ENCODE assay signal across 1 cellular context in the genomic region with DNA sequence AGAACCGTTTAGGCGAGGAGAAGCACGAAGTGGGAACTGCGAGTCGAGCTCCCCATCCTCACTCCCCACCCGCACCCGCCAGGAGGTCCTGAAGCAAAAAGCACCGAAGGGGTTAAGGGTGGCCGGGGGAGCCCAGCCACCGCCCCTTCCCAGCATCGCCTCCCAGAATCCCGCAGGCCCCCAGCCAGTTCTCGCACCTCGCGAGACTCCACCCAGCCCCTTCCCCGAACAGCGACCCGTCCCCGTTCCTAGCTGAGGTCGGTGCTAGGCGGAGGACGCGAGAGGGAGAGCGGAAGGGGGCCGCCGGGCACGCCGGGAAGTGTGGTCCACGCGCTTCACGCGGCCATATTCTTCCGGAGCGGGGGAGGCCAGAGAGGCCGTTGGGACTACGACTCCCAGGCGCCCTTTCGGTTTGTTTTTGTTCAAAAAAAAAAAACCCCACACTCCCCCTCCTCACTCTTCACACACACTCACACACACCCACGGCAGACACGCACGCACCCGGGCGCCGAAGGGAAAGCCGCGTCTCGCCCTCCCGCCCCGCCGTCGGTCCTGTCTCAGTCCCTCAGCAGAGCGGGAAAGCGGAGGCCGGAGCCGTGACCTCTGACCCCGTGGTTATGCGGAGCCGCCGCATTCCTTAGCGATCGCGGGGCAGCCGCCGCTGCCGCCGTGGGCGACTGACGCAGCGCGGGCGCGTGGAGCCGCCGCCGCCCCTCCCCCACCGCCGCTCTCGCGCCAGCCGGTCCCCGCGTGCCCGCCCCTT.
TF ChIP-seq lines count a peak whose summit lies in the region.

TSS of gene ASXL1 (plus strand) at position 463 of the 763 bp plus-strand sequence. CDS start 445 bp downstream, outside the sequence.

TF ChIP-seq in K562, 482 proteins besides CTCF, POLR2A, EP300 and RAD21 (continued from another document and continues in another):
- no peak for TF ChIP-seq TSHZ1 (CRISPR knock-in tag; IDR thresholded peaks at IDR 0.05)
- no peak for TF ChIP-seq PHB2 (IDR thresholded peaks at IDR 0.05; ENCODE audit: low read depth)
- TF ChIP-seq BRCA1 (IDR thresholded peaks at IDR 0.05): no peak
- no peak for TF ChIP-seq BRCA1 (CRISPR knock-in tag; IDR thresholded peaks at IDR 0.05)
- TF ChIP-seq DDX20 (tag; IDR thresholded peaks at IDR 0.05; ENCODE audit: low read depth): no peak
- no peak for TF ChIP-seq TAF15 (IDR thresholded peaks at IDR 0.05; ENCODE audit: low read depth, low read length)
- no peak for TF ChIP-seq NELFE (IDR thresholded peaks at IDR 0.05; ENCODE audit: insufficient read depth, insufficient read length)
- TF ChIP-seq FUS (optimal IDR thresholded peaks at IDR 0.05; ENCODE audit: low read depth, low read length): no peak
- TF ChIP-seq, protein P1, sequence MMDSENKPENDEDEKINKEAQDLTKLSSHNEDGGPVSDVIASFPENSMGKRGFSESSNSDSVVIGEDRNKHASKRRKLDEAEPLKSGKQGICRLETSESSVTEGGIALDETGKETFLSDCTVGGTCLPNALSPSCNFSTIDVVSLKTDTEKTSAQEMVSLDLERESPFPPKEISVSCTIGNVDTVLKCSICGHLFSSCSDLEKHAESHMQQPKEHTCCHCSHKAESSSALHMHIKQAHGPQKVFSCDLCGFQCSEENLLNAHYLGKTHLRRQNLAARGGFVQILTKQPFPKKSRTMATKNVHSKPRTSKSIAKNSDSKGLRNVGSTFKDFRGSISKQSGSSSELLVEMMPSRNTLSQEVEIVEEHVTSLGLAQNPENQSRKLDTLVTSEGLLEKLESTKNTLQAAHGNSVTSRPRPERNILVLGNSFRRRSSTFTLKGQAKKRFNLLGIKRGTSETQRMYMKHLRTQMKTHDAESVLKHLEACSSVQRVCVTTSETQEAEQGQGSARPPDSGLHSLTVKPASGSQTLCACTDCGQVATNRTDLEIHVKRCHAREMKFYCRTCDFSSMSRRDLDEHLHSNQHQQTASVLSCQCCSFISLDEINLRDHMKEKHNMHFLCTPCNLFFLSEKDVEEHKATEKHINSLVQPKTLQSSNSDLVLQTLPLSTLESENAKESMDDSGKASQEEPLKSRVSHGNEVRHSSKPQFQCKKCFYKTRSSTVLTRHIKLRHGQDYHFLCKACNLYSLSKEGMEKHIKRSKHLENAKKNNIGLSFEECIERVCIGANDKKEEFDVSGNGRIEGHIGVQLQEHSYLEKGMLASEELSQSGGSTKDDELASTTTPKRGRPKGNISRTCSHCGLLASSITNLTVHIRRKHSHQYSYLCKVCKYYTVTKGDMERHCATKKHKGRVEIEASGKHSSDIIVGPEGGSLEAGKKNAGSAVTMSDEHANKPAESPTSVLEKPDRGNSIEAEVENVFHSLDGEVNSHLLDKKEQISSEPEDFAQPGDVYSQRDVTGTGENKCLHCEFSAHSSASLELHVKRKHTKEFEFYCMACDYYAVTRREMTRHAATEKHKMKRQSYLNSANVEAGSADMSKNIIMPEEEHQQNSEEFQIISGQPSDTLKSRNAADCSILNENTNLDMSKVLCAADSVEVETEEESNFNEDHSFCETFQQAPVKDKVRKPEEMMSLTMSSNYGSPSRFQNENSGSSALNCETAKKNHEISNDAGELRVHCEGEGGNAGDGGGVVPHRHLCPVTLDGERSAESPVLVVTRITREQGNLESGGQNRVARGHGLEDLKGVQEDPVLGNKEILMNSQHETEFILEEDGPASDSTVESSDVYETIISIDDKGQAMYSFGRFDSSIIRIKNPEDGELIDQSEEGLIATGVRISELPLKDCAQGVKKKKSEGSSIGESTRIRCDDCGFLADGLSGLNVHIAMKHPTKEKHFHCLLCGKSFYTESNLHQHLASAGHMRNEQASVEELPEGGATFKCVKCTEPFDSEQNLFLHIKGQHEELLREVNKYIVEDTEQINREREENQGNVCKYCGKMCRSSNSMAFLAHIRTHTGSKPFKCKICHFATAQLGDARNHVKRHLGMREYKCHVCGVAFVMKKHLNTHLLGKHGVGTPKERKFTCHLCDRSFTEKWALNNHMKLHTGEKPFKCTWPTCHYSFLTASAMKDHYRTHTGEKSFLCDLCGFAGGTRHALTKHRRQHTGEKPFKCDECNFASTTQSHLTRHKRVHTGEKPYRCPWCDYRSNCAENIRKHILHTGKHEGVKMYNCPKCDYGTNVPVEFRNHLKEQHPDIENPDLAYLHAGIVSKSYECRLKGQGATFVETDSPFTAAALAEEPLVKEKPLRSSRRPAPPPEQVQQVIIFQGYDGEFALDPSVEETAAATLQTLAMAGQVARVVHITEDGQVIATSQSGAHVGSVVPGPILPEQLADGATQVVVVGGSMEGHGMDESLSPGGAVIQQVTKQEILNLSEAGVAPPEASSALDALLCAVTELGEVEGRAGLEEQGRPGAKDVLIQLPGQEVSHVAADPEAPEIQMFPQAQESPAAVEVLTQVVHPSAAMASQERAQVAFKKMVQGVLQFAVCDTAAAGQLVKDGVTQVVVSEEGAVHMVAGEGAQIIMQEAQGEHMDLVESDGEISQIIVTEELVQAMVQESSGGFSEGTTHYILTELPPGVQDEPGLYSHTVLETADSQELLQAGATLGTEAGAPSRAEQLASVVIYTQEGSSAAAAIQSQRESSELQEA (IDR thresholded peaks at IDR 0.05; ENCODE audit: low read depth): peak; percentile 78
- no peak for TF ChIP-seq IRF2 (CRISPR knock-in tag; IDR thresholded peaks at IDR 0.05)
- TF ChIP-seq PHTF2 (CRISPR knock-in tag; IDR thresholded peaks at IDR 0.05): no peak
- no peak for TF ChIP-seq NUFIP1 (IDR thresholded peaks at IDR 0.05; ENCODE audit: partially characterized antibody)
- peak; percentile 28; the same call in 1 of the 2 replicates for TF ChIP-seq KLF1 (tag; IDR thresholded peaks at IDR 0.05)
- no peak for TF ChIP-seq SNRNP70 (optimal IDR thresholded peaks at IDR 0.05; ENCODE audit: low read depth, low read length)
- TF ChIP-seq ETS1 (conservative IDR thresholded peaks at IDR 0.05; ENCODE audit: control insufficient read depth, low read depth, low read length): peak; percentile 95
- peak; percentile 30 for TF ChIP-seq CCNT2 (IDR thresholded peaks at IDR 0.05; ENCODE audit: borderline replicate concordance, extremely low read depth, insufficient read length, low read depth, low read length)
- TF ChIP-seq, protein P2, sequence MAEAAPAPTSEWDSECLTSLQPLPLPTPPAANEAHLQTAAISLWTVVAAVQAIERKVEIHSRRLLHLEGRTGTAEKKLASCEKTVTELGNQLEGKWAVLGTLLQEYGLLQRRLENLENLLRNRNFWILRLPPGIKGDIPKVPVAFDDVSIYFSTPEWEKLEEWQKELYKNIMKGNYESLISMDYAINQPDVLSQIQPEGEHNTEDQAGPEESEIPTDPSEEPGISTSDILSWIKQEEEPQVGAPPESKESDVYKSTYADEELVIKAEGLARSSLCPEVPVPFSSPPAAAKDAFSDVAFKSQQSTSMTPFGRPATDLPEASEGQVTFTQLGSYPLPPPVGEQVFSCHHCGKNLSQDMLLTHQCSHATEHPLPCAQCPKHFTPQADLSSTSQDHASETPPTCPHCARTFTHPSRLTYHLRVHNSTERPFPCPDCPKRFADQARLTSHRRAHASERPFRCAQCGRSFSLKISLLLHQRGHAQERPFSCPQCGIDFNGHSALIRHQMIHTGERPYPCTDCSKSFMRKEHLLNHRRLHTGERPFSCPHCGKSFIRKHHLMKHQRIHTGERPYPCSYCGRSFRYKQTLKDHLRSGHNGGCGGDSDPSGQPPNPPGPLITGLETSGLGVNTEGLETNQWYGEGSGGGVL (CRISPR knock-in tag; IDR thresholded peaks at IDR 0.05): no peak
- TF ChIP-seq NFIX (CRISPR knock-in tag; IDR thresholded peaks at IDR 0.05; ENCODE audit: low read depth): no peak
- TF ChIP-seq HBP1 (CRISPR knock-in tag; IDR thresholded peaks at IDR 0.05): no peak
- TF ChIP-seq, protein P3, sequence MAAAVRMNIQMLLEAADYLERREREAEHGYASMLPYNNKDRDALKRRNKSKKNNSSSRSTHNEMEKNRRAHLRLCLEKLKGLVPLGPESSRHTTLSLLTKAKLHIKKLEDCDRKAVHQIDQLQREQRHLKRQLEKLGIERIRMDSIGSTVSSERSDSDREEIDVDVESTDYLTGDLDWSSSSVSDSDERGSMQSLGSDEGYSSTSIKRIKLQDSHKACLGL (CRISPR knock-in tag; IDR thresholded peaks at IDR 0.05; ENCODE audit: borderline replicate concordance, poor library complexity, severe bottlenecking): no peak
- no peak for TF ChIP-seq HIVEP1 (CRISPR knock-in tag; IDR thresholded peaks at IDR 0.05)
- TF ChIP-seq MTA2 (IDR thresholded peaks at IDR 0.05; ENCODE audit: low read depth): peak; percentile 79; the same call in 1 of the 2 replicates
- TF ChIP-seq, protein P4, sequence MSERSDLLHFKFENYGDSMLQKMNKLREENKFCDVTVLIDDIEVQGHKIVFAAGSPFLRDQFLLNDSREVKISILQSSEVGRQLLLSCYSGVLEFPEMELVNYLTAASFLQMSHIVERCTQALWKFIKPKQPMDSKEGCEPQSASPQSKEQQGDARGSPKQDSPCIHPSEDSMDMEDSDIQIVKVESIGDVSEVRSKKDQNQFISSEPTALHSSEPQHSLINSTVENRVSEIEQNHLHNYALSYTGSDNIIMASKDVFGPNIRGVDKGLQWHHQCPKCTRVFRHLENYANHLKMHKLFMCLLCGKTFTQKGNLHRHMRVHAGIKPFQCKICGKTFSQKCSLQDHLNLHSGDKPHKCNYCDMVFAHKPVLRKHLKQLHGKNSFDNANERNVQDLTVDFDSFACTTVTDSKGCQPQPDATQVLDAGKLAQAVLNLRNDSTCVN (CRISPR knock-in tag; IDR thresholded peaks at IDR 0.05): 0 out of 2 replicates have a peak, but pooled peaks have one; percentile 49
- no peak for TF ChIP-seq ZNF239 (CRISPR knock-in tag; IDR thresholded peaks at IDR 0.05)
- TF ChIP-seq PURB (CRISPR knock-in tag; IDR thresholded peaks at IDR 0.05; ENCODE audit: low read depth): no peak
- peak; percentile 54; the same call in 1 of the 2 replicates for TF ChIP-seq FOSL1 (tag; conservative IDR thresholded peaks at IDR 0.05)
- peak; percentile 77 for TF ChIP-seq MYC (IDR thresholded peaks at IDR 0.05; ENCODE audit: low read depth, low read length)
- TF ChIP-seq MYC (CRISPR knock-in tag; IDR thresholded peaks at IDR 0.05; ENCODE audit: borderline replicate concordance, low read depth): no peak
- TF ChIP-seq, protein P5, sequence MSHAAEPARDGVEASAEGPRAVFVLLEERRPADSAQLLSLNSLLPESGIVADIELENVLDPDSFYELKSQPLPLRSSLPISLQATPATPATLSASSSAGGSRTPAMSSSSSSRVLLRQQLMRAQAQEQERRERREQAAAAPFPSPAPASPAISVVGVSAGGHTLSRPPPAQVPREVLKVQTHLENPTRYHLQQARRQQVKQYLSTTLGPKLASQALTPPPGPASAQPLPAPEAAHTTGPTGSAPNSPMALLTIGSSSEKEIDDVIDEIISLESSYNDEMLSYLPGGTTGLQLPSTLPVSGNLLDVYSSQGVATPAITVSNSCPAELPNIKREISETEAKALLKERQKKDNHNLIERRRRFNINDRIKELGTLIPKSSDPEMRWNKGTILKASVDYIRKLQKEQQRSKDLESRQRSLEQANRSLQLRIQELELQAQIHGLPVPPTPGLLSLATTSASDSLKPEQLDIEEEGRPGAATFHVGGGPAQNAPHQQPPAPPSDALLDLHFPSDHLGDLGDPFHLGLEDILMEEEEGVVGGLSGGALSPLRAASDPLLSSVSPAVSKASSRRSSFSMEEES (CRISPR knock-in tag; IDR thresholded peaks at IDR 0.05): no peak
- TF ChIP-seq COPS2 (conservative IDR thresholded peaks at IDR 0.05): no peak
- TF ChIP-seq DMBX1 (CRISPR knock-in tag; IDR thresholded peaks at IDR 0.05; ENCODE audit: borderline replicate concordance): peak; percentile 72; the same call in 1 of the 2 replicates
- TF ChIP-seq, protein P6, sequence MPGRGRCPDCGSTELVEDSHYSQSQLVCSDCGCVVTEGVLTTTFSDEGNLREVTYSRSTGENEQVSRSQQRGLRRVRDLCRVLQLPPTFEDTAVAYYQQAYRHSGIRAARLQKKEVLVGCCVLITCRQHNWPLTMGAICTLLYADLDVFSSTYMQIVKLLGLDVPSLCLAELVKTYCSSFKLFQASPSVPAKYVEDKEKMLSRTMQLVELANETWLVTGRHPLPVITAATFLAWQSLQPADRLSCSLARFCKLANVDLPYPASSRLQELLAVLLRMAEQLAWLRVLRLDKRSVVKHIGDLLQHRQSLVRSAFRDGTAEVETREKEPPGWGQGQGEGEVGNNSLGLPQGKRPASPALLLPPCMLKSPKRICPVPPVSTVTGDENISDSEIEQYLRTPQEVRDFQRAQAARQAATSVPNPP (IDR thresholded peaks at IDR 0.05; ENCODE audit: borderline replicate concordance, insufficient read depth, insufficient read length): no peak
